34 cellular contexts compared by ENCODE assay signal in genomic region chr21:32356874-32357395, GRCh38. TPM values are rescaled to one million over a fixed set of nuclear protein-coding genes. Genes with fewer than 3 reads are reported as not detected.
"Had no signal": no experiment of that assay in that cellular context is flagged by ENCODE, and none has a peak within 500 bp of the region (broad histone marks: within the 10 kb centered on the region; RNA-seq: fewer than 3 reads in every experiment).

No MANE protein-coding gene starts in this region.

- ATAC-seq: activated naive CD4-positive, alpha-beta T cell treated with anti-CD3 and anti-CD28 coated beads, Interleukin-2, amount 50 U/mL, for 72 hours; activated T-cell treated with anti-CD3 and anti-CD28 coated beads, Interleukin-2, amount 50 U/mL, for 4 hours had no signal

- H3K27ac ChIP-seq: Peyer's patch, VCaP had no signal

- FAIRE-seq: bronchial epithelial cell had no signal

- H3K4me1 ChIP-seq: Peyer's patch had no signal

- H3K9me3 Mint-ChIP-seq: activated B cell treated with CpG ODN at 0.5 μM for 24 hours; activated CD4-positive, alpha-beta memory T cell treated with anti-CD3 and anti-CD28 coated beads for 36 hours; activated naive CD4-positive, alpha-beta T cell treated with anti-CD3 and anti-CD28 coated beads for 36 hours; activated naive CD4-positive, alpha-beta T cell treated with anti-CD3 and anti-CD28 coated beads, Interleukin-2, amount 50 U/mL, for 72 hours; activated T-cell treated with anti-CD3 and anti-CD28 coated beads, Interleukin-2, amount 50 U/mL, for 4 hours; activated T-helper 1 cell treated with anti-CD3 and anti-CD28 coated beads, Interleukin-12 subunit alpha, Interleukin-12 subunit beta, Interleukin-2, Interleukin-4 antibody, amounts not matched to agents 30 ng/mL and 10 ng/mL and 1 ng/mL, durations not matched to agents 14 hours and 24 hours and 36 hours; brain had no signal

- H3K27me3 ChIP-seq: MG63, Peyer's patch had no signal

- H3K4me1 Mint-ChIP-seq: activated B cell treated with CpG ODN at 0.5 μM for 24 hours had no signal

- H3K27me3 Mint-ChIP-seq: activated B cell treated with CpG ODN at 0.5 μM for 24 hours; activated CD4-positive, alpha-beta memory T cell treated with anti-CD3 and anti-CD28 coated beads for 36 hours; brain had no signal

- H3K4me3 ChIP-seq: MG63, Peyer's patch had no signal

- H3K9me3 ChIP-seq: MG63, Peyer's patch had no signal

- DNase-seq: activated B cell treated with CpG ODN at 0.5 μM for 24 hours; activated CD4-positive, alpha-beta memory T cell treated with anti-CD3 and anti-CD28 coated beads for 36 hours; activated CD4-positive, alpha-beta T cell treated with anti-CD3 and anti-CD28 coated beads for 4 hours; activated CD4-positive, alpha-beta T cell treated with anti-CD3 and anti-CD28 coated beads, Interleukin-2, amount 50 U/mL, for 1 hour; activated CD4-positive, CD25-positive, alpha-beta regulatory T cell treated with anti-CD3 and anti-CD28 coated beads, Interleukin-2, amount 50 U/mL, for 72 hours; activated CD8-positive, alpha-beta memory T cell treated with anti-CD3 and anti-CD28 coated beads, Interleukin-2, amount 50 U/mL, for 4 hours; activated gamma-delta T cell treated with Interleukin-2 at 50 U/mL for 16 hours; activated naive CD4-positive, alpha-beta T cell treated with anti-CD3 and anti-CD28 coated beads for 36 hours; activated T-cell treated with anti-CD3 and anti-CD28 coated beads for 4 hours; activated T-cell treated with anti-CD3 and anti-CD28 coated beads, Interleukin-2, amount 50 U/mL, for 4 hours; anterior cingulate cortex; central memory CD4-positive, alpha-beta T cell; Kasumi-1; MG63; NCI-H1048; NCI-H1105 treated with DMSO at 0.1 percent for 48 hours; NCI-H1436; NCI-H1694; NCI-H1930; NCI-H2081 treated with DMSO at 0.1 percent for 48 hours; NCI-H226; NCI-H446 treated with DMSO at 0.1 percent for 48 hours; NCI-H524 treated with DMSO at 0.1 percent for 48 hours; Peyer's patch; RPMI8226; SW 1271; T-helper 1 cell; T-helper 2 cell; T-helper 9 cell had no signal

- H3K4me3 Mint-ChIP-seq: activated B cell treated with CpG ODN at 0.5 μM for 24 hours; activated CD4-positive, alpha-beta memory T cell treated with anti-CD3 and anti-CD28 coated beads for 36 hours; activated naive CD4-positive, alpha-beta T cell treated with anti-CD3 and anti-CD28 coated beads for 36 hours; activated T-cell treated with anti-CD3 and anti-CD28 coated beads, Interleukin-2, amount 50 U/mL, for 4 hours; activated T-helper 1 cell treated with anti-CD3 and anti-CD28 coated beads, Interleukin-12 subunit alpha, Interleukin-12 subunit beta, Interleukin-2, Interleukin-4 antibody, amounts not matched to agents 30 ng/mL and 10 ng/mL and 1 ng/mL, durations not matched to agents 14 hours and 24 hours and 36 hours; brain had no signal

- H3K27ac Mint-ChIP-seq: activated B cell treated with CpG ODN at 0.5 μM for 24 hours; activated CD4-positive, alpha-beta memory T cell treated with anti-CD3 and anti-CD28 coated beads for 36 hours; activated naive CD4-positive, alpha-beta T cell treated with anti-CD3 and anti-CD28 coated beads for 36 hours; activated T-helper 1 cell treated with anti-CD3 and anti-CD28 coated beads, Interleukin-12 subunit alpha, Interleukin-12 subunit beta, Interleukin-2, Interleukin-4 antibody, amounts not matched to agents 30 ng/mL and 10 ng/mL and 1 ng/mL, durations not matched to agents 14 hours and 24 hours and 36 hours; brain had no signal

RNA-seq across cellular contexts. Expression of gene MRAP, which starts 58.3 kb away (rescaled TPM):
- total RNA-seq: activated B cell treated with CpG ODN at 0.5 μM for 24 hours; activated CD4-positive, alpha-beta memory T cell treated with anti-CD3 and anti-CD28 coated beads for 36 hours; activated naive CD4-positive, alpha-beta T cell treated with anti-CD3 and anti-CD28 coated beads for 36 hours; activated naive CD4-positive, alpha-beta T cell treated with anti-CD3 and anti-CD28 coated beads, Interleukin-2, amount 50 U/mL, for 72 hours; activated T-cell treated with anti-CD3 and anti-CD28 coated beads, Interleukin-2, amount 50 U/mL, for 4 hours; activated T-helper 1 cell treated with anti-CD3 and anti-CD28 coated beads, Interleukin-12 subunit alpha, Interleukin-12 subunit beta, Interleukin-2, Interleukin-4 antibody, amounts not matched to agents 30 ng/mL and 10 ng/mL and 1 ng/mL, durations not matched to agents 14 hours and 24 hours and 36 hours; bronchial epithelial cell; Peyer's patch had no signal
